ENCODE assay signal across 9 cellular contexts in genomic region chr14:24194186-24194872, GRCh38. TPM values are rescaled to one million over a fixed set of nuclear protein-coding genes. Genes with fewer than 3 reads are reported as not detected.
DNase-seq lines count a peak whose midpoint lies in the region; ATAC-seq and TF ChIP-seq lines count a peak whose summit lies in the region.
"Had no signal": no experiment of that assay in that cellular context is flagged by ENCODE, and none has a peak within 500 bp of the region (broad histone marks: within the 10 kb centered on the region; RNA-seq: fewer than 3 reads in every experiment).

No MANE protein-coding gene starts in this region.

- WGBS in aorta, 2 donors, result 67 to 74% methylated on average over 7 of the region's 7 CpGs

- H3K4me1 Mint-ChIP-seq in brain, result peaks cover 76% of the 10 kb centered on the region

- peaks cover 50% of the 10 kb centered on the region for H3K4me1 ChIP-seq in left ventricle myocardium inferior
- H3K4me1 ChIP-seq in mucosa of rectum (ENCODE audit: control insufficient read depth in 2 of 2, insufficient read depth in 2 of 2, low read length in 2 of 2), result peaks cover 19 to 31% of the 10 kb centered on the region in 2 donors
- peaks cover 0 to 4% of the 10 kb centered on the region in 2 donors for H3K4me1 ChIP-seq in aorta (ENCODE audit: control insufficient read depth in 1 of 2, insufficient read depth in 2 of 2, low read length in 2 of 2)

- H3K9ac ChIP-seq in mucosa of rectum (ENCODE audit: low read depth in 1 of 2, low read length in 2 of 2), result peak overlapping the region; percentile 83 to 99

- H3K36me3 Mint-ChIP-seq in brain, result peaks cover 29% of the 10 kb centered on the region

- no peak for TF ChIP-seq CTCF in left ventricle myocardium inferior (IDR thresholded peaks at IDR 0.05; ENCODE audit: borderline replicate concordance)
- no peak for TF ChIP-seq CTCF in brain (conservative IDR thresholded peaks at IDR 0.05)
- no peak for TF ChIP-seq CTCF in omental fat pad (IDR thresholded peaks at IDR 0.05)

- H3K9me3 ChIP-seq in left ventricle myocardium inferior (replicated peaks), result no peaks in the 10 kb centered on the region
- no peaks in the 10 kb centered on the region for H3K9me3 ChIP-seq in mucosa of rectum (ENCODE audit: control insufficient read depth in 2 of 2, low read length in 2 of 2)
- no peaks in the 10 kb centered on the region for H3K9me3 ChIP-seq in aorta (ENCODE audit: control insufficient read depth, low read length)

- ATAC-seq in left cardiac atrium (no peak), aorta (ENCODE audit: low FRiP score) (no peak), omental fat pad (ENCODE audit: low FRiP score) (no peak)

- H3K4me3 ChIP-seq in left ventricle myocardium inferior (peak overlapping the region; percentile 100), mucosa of rectum (ENCODE audit: low read length in 2 of 2) (peak overlapping the region; percentile 87 to 93), aorta (ENCODE audit: low read length in 2 of 2) (peak overlapping the region; percentile 45 to 77)

- H3K27ac ChIP-seq in left ventricle myocardium inferior (replicated peaks) (peak overlapping the region; percentile 100), mucosa of rectum (ENCODE audit: low read depth in 2 of 2, low read length in 2 of 2) (peak overlapping the region in 1 of 2 donors; percentile 97), aorta (ENCODE audit: low read depth in 1 of 2, low read length in 2 of 2) (peak overlapping the region in 1 of 2 donors; percentile 55)

- peak overlapping the region; percentile 90 to 99 (median 96) for H3K4me3 Mint-ChIP-seq in brain

- H3K27me3 ChIP-seq in left ventricle myocardium inferior (ENCODE audit: low read depth) (no peaks in the 10 kb centered on the region), mucosa of rectum (ENCODE audit: control insufficient read depth in 2 of 2, insufficient read depth in 2 of 2, low read length in 2 of 2) (no peaks in the 10 kb centered on the region), aorta (ENCODE audit: control insufficient read depth in 1 of 2, insufficient read depth in 2 of 2, low read length in 1 of 2) (no peaks in the 10 kb centered on the region)

- intact Hi-C loops in left ventricle myocardium inferior (cut with micrococcal nuclease) (no loop called here), left cardiac atrium (cut with DNase I) (no loop called here), aorta (cut with DNase I) (no loop called here)

- peaks cover 0 to 2% (median 0%) of the 10 kb centered on the region in 5 experiments for H3K9me3 Mint-ChIP-seq in brain

- H3K27ac Mint-ChIP-seq in brain, result peak overlapping the region; percentile 65 to 99 (median 97)

- H3K27me3 Mint-ChIP-seq in brain, result peaks cover 9% of the 10 kb centered on the region

- DNase-seq in left ventricle myocardium inferior, result no peak
- no peak for DNase-seq in left cardiac atrium
- no peak for DNase-seq in aorta
- no peak for DNase-seq in GM19240 (ENCODE audit: insufficient read length, low spot score)
- DNase-seq in omental fat pad (ENCODE audit: low spot score), result no peak
- no peak for DNase-seq in kidney tubule cell (ENCODE audit: low spot score)

- H3K36me3 ChIP-seq in left ventricle myocardium inferior (peaks cover 39% of the 10 kb centered on the region), mucosa of rectum (ENCODE audit: control insufficient read depth in 2 of 2, insufficient read depth in 2 of 2, low read length in 2 of 2) (peaks cover 19 to 22% of the 10 kb centered on the region in 2 donors), aorta (ENCODE audit: control insufficient read depth in 1 of 2, insufficient read depth in 2 of 2, low read length in 1 of 2) (peaks cover 0 to 2% of the 10 kb centered on the region in 2 donors)

RNA-seq across cellular contexts. Expression of gene TM9SF1, which starts 0.9 kb away (rescaled TPM):
- total RNA-seq in left ventricle myocardium inferior (22.2 TPM), left cardiac atrium (10 to 100 TPM; 30.7 to 34.0 TPM), aorta (10 to 100 TPM; 35.3 to 37.3 TPM), omental fat pad (10 to 100 TPM; 54.9 to 65.5 (median 60.9) TPM)
- polyA plus RNA-seq in brain (ENCODE audit: insufficient read depth, low read depth, low replicate concordance) (57.8 TPM), aorta (10 to 100 TPM; 15.8 to 35.0 TPM)

RNA-seq across cellular contexts. Expression of gene IPO4, which starts 5.7 kb away (rescaled TPM):
- total RNA-seq in left ventricle myocardium inferior, result 13.3 TPM
- 10 to 100 TPM; 11.8 to 30.2 TPM for total RNA-seq in left cardiac atrium
- 20.8 TPM for polyA plus RNA-seq in brain (ENCODE audit: insufficient read depth, low read depth, low replicate concordance)
- total RNA-seq in aorta, result 10 to 100 TPM; 23.4 to 29.3 TPM
- 10 to 100 TPM in 1 of 2 donors, 1 to 10 TPM in 1; 3.4 to 11.6 TPM for polyA plus RNA-seq in aorta
- 100 to 1,000 TPM in 1 of 4 donors, 10 to 100 TPM in 3; 24.1 to 108 (median 34.4) TPM for total RNA-seq in omental fat pad

RNA-seq across cellular contexts. Expression of gene TSSK4, which starts 11.2 kb away (rescaled TPM):
- total RNA-seq in left ventricle myocardium inferior, result not detected
- under 1 TPM in 1 of 2 donors, not detected in 1; 0.21 TPM for total RNA-seq in left cardiac atrium
- not detected for polyA plus RNA-seq in brain (ENCODE audit: insufficient read depth, low read depth, low replicate concordance)
- total RNA-seq in aorta, result under 1 TPM in 1 of 2 donors, not detected in 1; 0.39 TPM
- not detected for polyA plus RNA-seq in aorta
- total RNA-seq in omental fat pad, result under 1 TPM in 2 of 4 donors, not detected in 2; 0.36 to 0.46 TPM
- total RNA-seq: M059J had no signal

RNA-seq across cellular contexts. Expression of gene CHMP4A, which starts 19.0 kb away (rescaled TPM):
- total RNA-seq in left ventricle myocardium inferior, result 33.1 TPM
- 10 to 100 TPM; 34.7 to 38.4 TPM for total RNA-seq in left cardiac atrium
- 111 TPM for polyA plus RNA-seq in brain (ENCODE audit: insufficient read depth, low read depth, low replicate concordance)
- 10 to 100 TPM; 38.3 to 45.8 TPM for total RNA-seq in aorta
- 100 to 1,000 TPM; 130 to 179 TPM for polyA plus RNA-seq in aorta
- 10 to 100 TPM; 51.8 to 82.7 (median 64.7) TPM for total RNA-seq in omental fat pad

RNA-seq across cellular contexts. Expression of gene MDP1, which starts 21.5 kb away (rescaled TPM):
- 16.6 TPM for total RNA-seq in left ventricle myocardium inferior
- total RNA-seq in left cardiac atrium, result 10 to 100 TPM; 14.5 to 18.2 TPM
- 40.2 TPM for polyA plus RNA-seq in brain (ENCODE audit: insufficient read depth, low read depth, low replicate concordance)
- 10 to 100 TPM; 15.2 to 19.5 TPM for total RNA-seq in aorta
- polyA plus RNA-seq in aorta, result 10 to 100 TPM; 38.7 to 49.6 TPM
- total RNA-seq in omental fat pad, result 10 to 100 TPM in 3 of 4 donors, 1 to 10 TPM in 1; 9.0 to 18.1 (median 12.5) TPM
